Comparison of ENCODE assay signal across 17 cellular contexts in the genomic region with DNA sequence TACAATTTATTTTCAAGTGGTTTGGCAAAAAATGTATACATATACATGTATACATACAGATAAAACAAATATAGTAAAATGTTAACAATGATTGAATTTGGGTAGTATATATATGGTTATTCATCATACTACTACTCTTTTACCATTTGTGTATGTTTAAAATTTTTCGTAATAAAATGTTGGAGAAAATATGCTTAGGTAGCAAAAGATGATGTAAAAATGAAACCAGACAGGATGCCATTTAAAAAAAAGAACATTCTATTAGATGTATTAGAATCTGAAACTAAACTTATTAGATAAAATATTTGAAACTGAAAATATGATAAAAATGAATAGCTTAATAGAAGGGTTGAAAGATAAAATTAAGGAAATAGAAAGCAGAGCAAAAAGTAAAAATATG.
DNase-seq lines count a peak whose midpoint lies in the region; ATAC-seq, FAIRE-seq and TF ChIP-seq lines count a peak whose summit lies in the region.
"Had no signal": no experiment of that assay in that cellular context is flagged by ENCODE, and none has a peak within 500 bp of the region (broad histone marks: within the 10 kb centered on the region; RNA-seq: fewer than 3 reads in every experiment).

No MANE protein-coding gene starts in this region.

- no peak overlapping the region for H3K27ac ChIP-seq in pancreas
- H3K27ac ChIP-seq: C4-2B, HL-60 had no signal

- DNase-seq in pancreas (no peak), NOMO-1 treated with dmso at 0.1 percent for 144 hours (lab: John Stamatoyannopoulos, UW; ENCODE audit: unreplicated experiment) (no peak), CD14-positive monocyte (ENCODE audit: low spot score) (no peak)
- DNase-seq in activated naive CD4-positive, alpha-beta T cell treated with anti-CD3 and anti-CD28 coated beads, Interleukin-2, amount 10 ng/mL, durations not matched to agents 7 days and 5 days, result no peak
- DNase-seq: AML-193; CD4-positive, alpha-beta memory T cell; DMS153; DMS79; GF-D8; KG1 had no signal

- H3K27ac Mint-ChIP-seq in activated naive CD4-positive, alpha-beta T cell treated with anti-CD3 and anti-CD28 coated beads, Interleukin-2, amount 10 ng/mL, durations not matched to agents 7 days and 5 days, result no peak overlapping the region
- no peak overlapping the region for H3K27ac Mint-ChIP-seq in CD14-positive monocyte
- H3K27ac Mint-ChIP-seq: CD4-positive, alpha-beta memory T cell; IgD-negative memory B cell had no signal

- no peaks in the 10 kb centered on the region for H3K27me3 ChIP-seq in pancreas

- 41 to 78% methylated on average over 1 of the region's 1 CpG for WGBS in pancreas, 2 donors

- CTCF ChIA-PET in activated naive CD4-positive, alpha-beta T cell treated with anti-CD3 and anti-CD28 coated beads, Interleukin-2, amount 10 ng/mL, durations not matched to agents 7 days and 5 days (lab: Charles Lee), result no interaction called here

- H3K4me1 ChIP-seq in pancreas, result no peaks in the 10 kb centered on the region
- H3K4me1 ChIP-seq: HAP-1 had no signal

- no peaks in the 10 kb centered on the region for H3K36me3 ChIP-seq in pancreas
- H3K36me3 ChIP-seq: HAP-1 had no signal

- no peaks in the 10 kb centered on the region for H3K36me3 Mint-ChIP-seq in activated naive CD4-positive, alpha-beta T cell treated with anti-CD3 and anti-CD28 coated beads, Interleukin-2, amount 10 ng/mL, durations not matched to agents 7 days and 5 days
- H3K36me3 Mint-ChIP-seq in CD14-positive monocyte, result no peaks in the 10 kb centered on the region
- H3K36me3 Mint-ChIP-seq: CD4-positive, alpha-beta memory T cell; IgD-negative memory B cell had no signal

- H3K4me1 Mint-ChIP-seq in activated naive CD4-positive, alpha-beta T cell treated with anti-CD3 and anti-CD28 coated beads, Interleukin-2, amount 10 ng/mL, durations not matched to agents 7 days and 5 days, result no peaks in the 10 kb centered on the region
- H3K4me1 Mint-ChIP-seq in CD14-positive monocyte, result no peaks in the 10 kb centered on the region

- FAIRE-seq in A204.1 (lab: Jason Lieb, UNC), result peak; percentile 56
- peak; percentile 48 for FAIRE-seq in G401.6 (lab: Jason Lieb, UNC)
- FAIRE-seq in endometrium (lab: Jason Lieb, UNC), result peak; percentile 76
- FAIRE-seq in pancreas (lab: Jason Lieb, UNC), result peak; percentile 51

- no peaks in the 10 kb centered on the region for H3K9me3 Mint-ChIP-seq in activated naive CD4-positive, alpha-beta T cell treated with anti-CD3 and anti-CD28 coated beads, Interleukin-2, amount 10 ng/mL, durations not matched to agents 7 days and 5 days
- H3K9me3 Mint-ChIP-seq in CD14-positive monocyte, result peaks cover 0 to 7% (median 5%) of the 10 kb centered on the region in 7 donors

- no peaks in the 10 kb centered on the region for H3K27me3 Mint-ChIP-seq in activated naive CD4-positive, alpha-beta T cell treated with anti-CD3 and anti-CD28 coated beads, Interleukin-2, amount 10 ng/mL, durations not matched to agents 7 days and 5 days
- H3K27me3 Mint-ChIP-seq in CD14-positive monocyte (ENCODE audit: low read depth in 3 of 3), result no peaks in the 10 kb centered on the region

- H3K4me3 Mint-ChIP-seq in activated naive CD4-positive, alpha-beta T cell treated with anti-CD3 and anti-CD28 coated beads, Interleukin-2, amount 10 ng/mL, durations not matched to agents 7 days and 5 days, result no peak overlapping the region
- H3K4me3 Mint-ChIP-seq in CD14-positive monocyte, result no peak overlapping the region
- H3K4me3 Mint-ChIP-seq: CD4-positive, alpha-beta memory T cell; IgD-negative memory B cell had no signal

- no peak overlapping the region for H3K4me3 ChIP-seq in pancreas
- H3K4me3 ChIP-seq: HAP-1 had no signal

- no peaks in the 10 kb centered on the region for H3K9me3 ChIP-seq in pancreas
- H3K9me3 ChIP-seq: HAP-1 had no signal

- no peak for ATAC-seq in pancreas

- intact Hi-C loops in pancreas (cut with DNase I) (no loop called here), CD14-positive monocyte (cut with micrococcal nuclease) (no loop called here)

- no peak for TF ChIP-seq CTCF in pancreas (IDR thresholded peaks at IDR 0.05)
- no peak for TF ChIP-seq CTCF in CD14-positive monocyte (IDR thresholded peaks at IDR 0.05)
